In genomic region chr9:120983259-120983837, GRCh38 we compare ENCODE assay signal across 23 cellular contexts. TPM values are rescaled to one million over a fixed set of nuclear protein-coding genes. Genes with fewer than 3 reads are reported as not detected.
DNase-seq lines count a peak whose midpoint lies in the region; ATAC-seq and TF ChIP-seq lines count a peak whose summit lies in the region.
"Had no signal": no experiment of that assay in that cellular context is flagged by ENCODE, and none has a peak within 500 bp of the region (broad histone marks: within the 10 kb centered on the region; RNA-seq: fewer than 3 reads in every experiment).

No MANE protein-coding gene starts in this region.

- TF ChIP-seq CTCF in GM06990 (IDR thresholded peaks at IDR 0.05; ENCODE audit: insufficient read depth, low read length, poor library complexity, severe bottlenecking) (no peak), IMR-90 (conservative IDR thresholded peaks at IDR 0.05; ENCODE audit: low read depth, low read length) (no peak)
- no peak for TF ChIP-seq CTCF in activated CD8-positive, alpha-beta T cell treated with anti-CD3 and anti-CD28 coated beads for 36 hours (IDR thresholded peaks at IDR 0.05)

- H4K8ac ChIP-seq in IMR-90 (ENCODE audit: low read depth in 2 of 2, low read length in 2 of 2): peak overlapping the region in 1 of 2 experiments; percentile 12; a peak in 1 of 4 replicates

- H3K18ac ChIP-seq in IMR-90 (ENCODE audit: low read depth, low read length): peak overlapping the region; percentile 40; the same call in 1 of the 2 replicates

- BruUV-seq in IMR-90 (replicated peaks; lab: Mats Ljungman, UMichigan): no TSS peak

- peak overlapping the region; percentile 9 for H2BK20ac ChIP-seq in IMR-90 (ENCODE audit: low read depth, low read length)

- H3K9me1 ChIP-seq in IMR-90 (ENCODE audit: insufficient read depth, low read length): no peaks in the 10 kb centered on the region

- H3K36me3 ChIP-seq in GM06990 (ENCODE audit: control insufficient read depth, insufficient read depth, low read length): no peaks in the 10 kb centered on the region
- no peaks in the 10 kb centered on the region for H3K36me3 ChIP-seq in IMR-90 (ENCODE audit: control insufficient read depth, insufficient read depth, low read length)
- H3K36me3 ChIP-seq: SJCRH30, transverse colon had no signal

- WGBS in IMR-90 (ENCODE audit: extremely low coverage in 2 of 2, insufficient read length in 1 of 2), 2 experiments: no CpG with 5 or more reads among the region's 3 CpGs

- no peak overlapping the region for H3K27ac Mint-ChIP-seq in activated CD8-positive, alpha-beta T cell treated with anti-CD3 and anti-CD28 coated beads for 36 hours
- H3K27ac Mint-ChIP-seq: activated naive CD8-positive, alpha-beta T cell treated with anti-CD3 and anti-CD28 coated beads, Interleukin-2, amount 10 ng/mL, durations not matched to agents 7 days and 5 days; activated T-cell treated with anti-CD3 and anti-CD28 coated beads, Interleukin-2, amount 50 U/mL, for 72 hours; brain; CD4-positive, alpha-beta T cell; naive B cell; stimulated activated naive CD8-positive, alpha-beta T cell treated with anti-CD3 and anti-CD28 coated beads, Interleukin-15, Interleukin-2, amounts not matched to agents 100 ng/mL and 50 ng/mL, for 24 hours had no signal

- no peak overlapping the region for H3K23ac ChIP-seq in IMR-90 (ENCODE audit: low read depth, low read length)

- no peak overlapping the region for H2AK9ac ChIP-seq in IMR-90 (replicated peaks; ENCODE audit: low read depth, low read length, poor library complexity)

- H3K56ac ChIP-seq in IMR-90 (ENCODE audit: extremely low read depth, insufficient read depth, low read length): no peak overlapping the region

- no peak overlapping the region; the same call in 1 of the 2 replicates for H3K4ac ChIP-seq in IMR-90 (ENCODE audit: low read depth, low read length)

- intact Hi-C loops in IMR-90 (cut with micrococcal nuclease): loop anchor here (5.0 kb wide), 1 partner anchor 214 kb away; no protein-coding TSS in a partner anchor
- intact Hi-C loops in activated CD8-positive, alpha-beta T cell treated with anti-CD3 and anti-CD28 coated beads for 36 hours (cut with micrococcal nuclease): loop anchor here (5.0 kb wide), 1 partner anchor 89 kb away; the partner anchor contains the start of gene CNTRL

- in situ Hi-C loops in IMR-90 (cut with MboI; ENCODE audit: low sequenced_read_pairs): loop anchor here (25.0 kb wide), 1 partner anchor 404 kb away; no protein-coding TSS in a partner anchor

- no peak for TF ChIP-seq RAD21 in IMR-90 (IDR thresholded peaks at IDR 0.05; ENCODE audit: low read length)

- peak; percentile 73 for ATAC-seq in GM19395 (IDR thresholded peaks at IDR 0.05; ENCODE audit: unreplicated experiment)
- ATAC-seq in HG02763 (IDR thresholded peaks at IDR 0.05; ENCODE audit: unreplicated experiment): peak; percentile 55
- no peak for ATAC-seq in IMR-90 (ENCODE audit: low read depth)
- ATAC-seq in activated CD8-positive, alpha-beta T cell treated with anti-CD3 and anti-CD28 coated beads for 36 hours: no peak
- ATAC-seq: activated T-cell treated with anti-CD3 and anti-CD28 coated beads, Interleukin-2, amount 50 U/mL, for 72 hours; heart left ventricle had no signal

- CTCF ChIA-PET in IMR-90 (lab: Yijun Ruan, JAX): interaction anchor here (0.6 to 4.1 kb wide), 2 partner anchors 76 to 221 kb away, joined by 6 to 25 read pairs; no protein-coding TSS in a partner anchor
- CTCF ChIA-PET in activated CD8-positive, alpha-beta T cell treated with anti-CD3 and anti-CD28 coated beads for 36 hours (lab: Charles Lee): interaction anchor here (1.4 to 4.2 kb wide), 5 partner anchors 77 to 228 kb away, joined by 4 to 56 read pairs (median 29); partner anchors contain the start of gene CNTRL

- H3K4me1 ChIP-seq in IMR-90 (ENCODE audit: control insufficient read depth, insufficient read depth, low read length): peaks cover 6% of the 10 kb centered on the region
- H3K4me1 ChIP-seq: transverse colon had no signal

- no peaks in the 10 kb centered on the region for H3K27me3 Mint-ChIP-seq in activated CD8-positive, alpha-beta T cell treated with anti-CD3 and anti-CD28 coated beads for 36 hours
- H3K27me3 Mint-ChIP-seq: CD4-positive, alpha-beta T cell; naive B cell; stimulated activated naive CD8-positive, alpha-beta T cell treated with anti-CD3 and anti-CD28 coated beads, Interleukin-15, Interleukin-2, amounts not matched to agents 100 ng/mL and 50 ng/mL, for 24 hours had no signal

- H3K4me3 Mint-ChIP-seq in activated CD8-positive, alpha-beta T cell treated with anti-CD3 and anti-CD28 coated beads for 36 hours: no peak overlapping the region
- H3K4me3 Mint-ChIP-seq: activated naive CD8-positive, alpha-beta T cell treated with anti-CD3 and anti-CD28 coated beads, Interleukin-2, amount 10 ng/mL, durations not matched to agents 7 days and 5 days; activated T-cell treated with anti-CD3 and anti-CD28 coated beads, Interleukin-2, amount 50 U/mL, for 72 hours; brain; CD4-positive, alpha-beta T cell; naive B cell; stimulated activated naive CD8-positive, alpha-beta T cell treated with anti-CD3 and anti-CD28 coated beads, Interleukin-15, Interleukin-2, amounts not matched to agents 100 ng/mL and 50 ng/mL, for 24 hours had no signal

- H2AFZ ChIP-seq in IMR-90 (replicated peaks; ENCODE audit: low read length, poor library complexity): no peak overlapping the region

- no peaks in the 10 kb centered on the region for H3K9me3 ChIP-seq in IMR-90 (ENCODE audit: control insufficient read depth, insufficient read depth, low read length)
- H3K9me3 ChIP-seq: heart left ventricle, SJCRH30, transverse colon had no signal

- no peak for TF ChIP-seq POLR2A in IMR-90 (IDR thresholded peaks at IDR 0.05; ENCODE audit: low read depth, low read length)

- DNase-seq in GM06990 (ENCODE audit: extremely low read depth, insufficient read length): peak; percentile 9
- no peak for DNase-seq in IMR-90
- DNase-seq in activated gamma-delta T cell treated with Interleukin-2 at 50 U/mL for 16 hours: no peak
- DNase-seq in iPS-NIHi7 (ENCODE audit: extremely low spot score): no peak
- no peak for DNase-seq in activated CD8-positive, alpha-beta T cell treated with anti-CD3 and anti-CD28 coated beads for 36 hours
- DNase-seq in DMS53 treated with DMSO at 0.1 percent for 48 hours (lab: John Stamatoyannopoulos, UW; ENCODE audit: unreplicated experiment): no peak
- DNase-seq: activated CD4-positive, CD25-positive, alpha-beta regulatory T cell; activated naive CD8-positive, alpha-beta T cell treated with anti-CD3 and anti-CD28 coated beads, Interleukin-2, amount 10 ng/mL, durations not matched to agents 7 days and 5 days; activated T-cell treated with anti-CD3 and anti-CD28 coated beads, Interleukin-2, amount 50 U/mL, for 72 hours; CD4-positive, alpha-beta T cell; DMS79; heart left ventricle; naive B cell; NCI-H1048; OCI-M1; SJCRH30; stimulated activated CD4-positive, alpha-beta T cell treated with anti-CD3 and anti-CD28 coated beads, Interleukin-2, amount 100 ng/mL, for 24 hours; transverse colon had no signal

- no peaks in the 10 kb centered on the region for H3K79me1 ChIP-seq in IMR-90 (ENCODE audit: low read depth in 1 of 2, low read length in 2 of 2)

- H2AK5ac ChIP-seq in IMR-90 (ENCODE audit: low read depth, low read length): no peak overlapping the region

- no peaks in the 10 kb centered on the region for H4K20me1 ChIP-seq in IMR-90 (ENCODE audit: insufficient read depth, low read length)

- dilution Hi-C loops in IMR-90 (cut with HindIII; ENCODE audit: low sequenced_read_pairs, unreplicated experiment): no loop called here

- no peak overlapping the region for H2BK5ac ChIP-seq in IMR-90 (ENCODE audit: low read depth, low read length, poor library complexity, severe bottlenecking)

- H4K91ac ChIP-seq in IMR-90 (ENCODE audit: insufficient read depth, low read depth, low read length): peak overlapping the region; percentile 24; the same call in 1 of the 2 replicates

- peaks cover 4% of the 10 kb centered on the region for H3K4me1 Mint-ChIP-seq in activated CD8-positive, alpha-beta T cell treated with anti-CD3 and anti-CD28 coated beads for 36 hours (ENCODE audit: low read depth)
- H3K4me1 Mint-ChIP-seq: brain had no signal

- H3K27me3 ChIP-seq in GM06990 (replicated peaks; ENCODE audit: control insufficient read depth, insufficient read depth, low read length) (no peaks in the 10 kb centered on the region), IMR-90 (ENCODE audit: control insufficient read depth, insufficient read depth, low read length) (no peaks in the 10 kb centered on the region)
- H3K27me3 ChIP-seq: heart left ventricle, SJCRH30, transverse colon had no signal

- no peak overlapping the region for H3K27ac ChIP-seq in IMR-90 (ENCODE audit: insufficient read depth, low read length)
- H3K27ac ChIP-seq: heart left ventricle, KMS-11, SJCRH30, transverse colon had no signal

- POLR2A ChIA-PET in IMR-90 (lab: Charles Lee; ENCODE audit: unreplicated experiment): no interaction called here
- POLR2A ChIA-PET in activated CD8-positive, alpha-beta T cell treated with anti-CD3 and anti-CD28 coated beads for 36 hours (lab: Charles Lee): no interaction called here

- H3K4me2 ChIP-seq in IMR-90 (ENCODE audit: low read depth, low read length): peak overlapping the region; percentile 66
- H3K4me2 ChIP-seq: KMS-11 had no signal

- H3K9ac ChIP-seq in IMR-90 (ENCODE audit: low read depth, low read length): no peak overlapping the region
- H3K9ac ChIP-seq: KMS-11 had no signal

- no peak overlapping the region for H4K5ac ChIP-seq in IMR-90 (ENCODE audit: low read depth, low read length)

- no peaks in the 10 kb centered on the region for H3K36me3 Mint-ChIP-seq in activated CD8-positive, alpha-beta T cell treated with anti-CD3 and anti-CD28 coated beads for 36 hours (ENCODE audit: low read depth)
- H3K36me3 Mint-ChIP-seq: activated naive CD8-positive, alpha-beta T cell treated with anti-CD3 and anti-CD28 coated beads, Interleukin-2, amount 10 ng/mL, durations not matched to agents 7 days and 5 days; brain had no signal

- H3K4me3 ChIP-seq in GM06990 (replicated peaks; ENCODE audit: low read depth, low read length) (no peak overlapping the region), IMR-90 (ENCODE audit: insufficient read depth, low read depth, low read length) (no peak overlapping the region)
- H3K4me3 ChIP-seq: heart left ventricle, SJCRH30, transverse colon had no signal

- no peaks in the 10 kb centered on the region for H3K9me3 Mint-ChIP-seq in activated CD8-positive, alpha-beta T cell treated with anti-CD3 and anti-CD28 coated beads for 36 hours
- H3K9me3 Mint-ChIP-seq: activated naive CD8-positive, alpha-beta T cell treated with anti-CD3 and anti-CD28 coated beads, Interleukin-2, amount 10 ng/mL, durations not matched to agents 7 days and 5 days; activated T-cell treated with anti-CD3 and anti-CD28 coated beads, Interleukin-2, amount 50 U/mL, for 72 hours; brain; CD4-positive, alpha-beta T cell; naive B cell; stimulated activated naive CD8-positive, alpha-beta T cell treated with anti-CD3 and anti-CD28 coated beads, Interleukin-15, Interleukin-2, amounts not matched to agents 100 ng/mL and 50 ng/mL, for 24 hours had no signal

- H2BK15ac ChIP-seq in IMR-90 (ENCODE audit: low read depth, low read length): no peak overlapping the region; the same call in 2 of the 3 replicates

- peak overlapping the region; percentile 8; the same call in 1 of the 2 replicates for H2BK120ac ChIP-seq in IMR-90 (ENCODE audit: low read depth, low read length)

- no peak overlapping the region for H3K14ac ChIP-seq in IMR-90 (replicated peaks; ENCODE audit: low read depth, low read length)

RNA-seq across cellular contexts. Expression of gene TRAF1, which starts 56.8 kb away (rescaled TPM):
- 3.1 and 3.9 TPM in 2 replicates for total RNA-seq in IMR-90 (2012; rRNA removed)
- polyA plus RNA-seq in IMR-90 (2012; rRNA removed): 3.7 and 4.1 TPM in 2 replicates
- polyA plus RNA-seq in IMR-90 (2012; cell fraction: cytosol; rRNA removed): 2.0 and 2.9 TPM in 2 replicates
- 5.6 and 6.9 TPM in 2 replicates for polyA plus RNA-seq in IMR-90 (2012; cell fraction: nucleus; rRNA removed; ENCODE audit: low replicate concordance)
- total RNA-seq in activated CD8-positive, alpha-beta T cell treated with anti-CD3 and anti-CD28 coated beads for 36 hours: 100 to 1,000 TPM; 147 to 150 TPM

Comparison
In these comparisons a context has a peak if more than half of its experiments do, and no peak if none do; other contexts are left out.
1. ATAC-seq: peak in GM19395 (single experiment) and HG02763 (single experiment); none in IMR-90 (single experiment) and activated CD8-positive, alpha-beta T cell treated with anti-CD3 and anti-CD28 coated beads for 36 hours (single experiment).
2. RNA of gene TRAF1, which starts 56.8 kb away (total RNA-seq): 147 to 150 TPM in activated CD8-positive, alpha-beta T cell treated with anti-CD3 and anti-CD28 coated beads for 36 hours; 3.1 to 3.9 TPM in IMR-90; every median in the first group is over 10 times any median in the second.